ENCODE assay signal across 18 cellular contexts in genomic region chr17:12571606-12572005, GRCh38.
DNase-seq lines count a peak whose midpoint lies in the region; ATAC-seq and TF ChIP-seq lines count a peak whose summit lies in the region.
"Had no signal": no experiment of that assay in that cellular context is flagged by ENCODE, and none has a peak within 500 bp of the region (broad histone marks: within the 10 kb centered on the region; RNA-seq: fewer than 3 reads in every experiment).

No MANE protein-coding gene starts in this region.

- H2AK9ac ChIP-seq in IMR-90 (replicated peaks; ENCODE audit: low read depth, low read length, poor library complexity): no peak overlapping the region

- no peak overlapping the region for H4K5ac ChIP-seq in IMR-90 (ENCODE audit: low read depth, low read length)

- no peak overlapping the region for H4K8ac ChIP-seq in IMR-90 (ENCODE audit: low read depth in 2 of 2, low read length in 2 of 2)

- H3K18ac ChIP-seq in IMR-90 (ENCODE audit: low read depth, low read length): no peak overlapping the region

- H4K91ac ChIP-seq in IMR-90 (ENCODE audit: insufficient read depth, low read depth, low read length): no peak overlapping the region

- no peak overlapping the region for H3K27ac ChIP-seq in IMR-90 (ENCODE audit: insufficient read depth, low read length)
- peak overlapping the region in 1 of 2 donors; percentile 64 for H3K27ac ChIP-seq in tibial artery
- H3K27ac ChIP-seq: 22Rv1; A549; BLaER1 treated with 17β-estradiol and CSF1 and Interleukin-3, amounts not matched to agents 10 nM and 100 nM; C4-2B had no signal

- H3K79me1 ChIP-seq in IMR-90 (ENCODE audit: low read depth in 1 of 2, low read length in 2 of 2): no peaks in the 10 kb centered on the region

- H3K4me3 ChIP-seq in IMR-90 (ENCODE audit: insufficient read depth, low read depth, low read length) (no peak overlapping the region), tibial artery (no peak overlapping the region)
- H3K4me3 ChIP-seq: A549; BLaER1 treated with 17β-estradiol and CSF1 and Interleukin-3, amounts not matched to agents 10 nM and 100 nM; GM12878 had no signal

- H3K9ac ChIP-seq in IMR-90 (ENCODE audit: low read depth, low read length): no peak overlapping the region
- H3K9ac ChIP-seq: BLaER1 treated with 17β-estradiol and CSF1 and Interleukin-3, amounts not matched to agents 10 nM and 100 nM had no signal

- H3K4me1 ChIP-seq in IMR-90 (ENCODE audit: control insufficient read depth, insufficient read depth, low read length): peaks cover 8% of the 10 kb centered on the region
- H3K4me1 ChIP-seq in tibial artery: peaks cover 3 to 75% (median 16%) of the 10 kb centered on the region in 4 donors
- H3K4me1 ChIP-seq: A549, Caco-2 had no signal

- H3K56ac ChIP-seq in IMR-90 (ENCODE audit: extremely low read depth, insufficient read depth, low read length): no peak overlapping the region

- peaks cover 8% of the 10 kb centered on the region; the same call in 1 of the 2 replicates for H3K9me1 ChIP-seq in IMR-90 (ENCODE audit: insufficient read depth, low read length)

- no peak overlapping the region for H2BK5ac ChIP-seq in IMR-90 (ENCODE audit: low read depth, low read length, poor library complexity, severe bottlenecking)

- H4K20me1 ChIP-seq in IMR-90 (ENCODE audit: insufficient read depth, low read length): no peaks in the 10 kb centered on the region
- H4K20me1 ChIP-seq: BLaER1 treated with 17β-estradiol and CSF1 and Interleukin-3, amounts not matched to agents 10 nM and 100 nM had no signal

- in situ Hi-C loops in IMR-90 (cut with MboI; ENCODE audit: low sequenced_read_pairs): no loop called here

- H3K4ac ChIP-seq in IMR-90 (ENCODE audit: low read depth, low read length): no peak overlapping the region

- TF ChIP-seq CTCF in IMR-90 (conservative IDR thresholded peaks at IDR 0.05; ENCODE audit: low read depth, low read length) (no peak), tibial artery (IDR thresholded peaks at IDR 0.05) (no peak)

- no peaks in the 10 kb centered on the region for H3K36me3 ChIP-seq in IMR-90 (ENCODE audit: control insufficient read depth, insufficient read depth, low read length)
- no peaks in the 10 kb centered on the region for H3K36me3 ChIP-seq in tibial artery
- H3K36me3 ChIP-seq: BLaER1 treated with 17β-estradiol and CSF1 and Interleukin-3, amounts not matched to agents 10 nM and 100 nM had no signal

- no peak overlapping the region for H3K23ac ChIP-seq in IMR-90 (ENCODE audit: low read depth, low read length)

- no TSS peak for BruUV-seq in IMR-90 (replicated peaks; lab: Mats Ljungman, UMichigan)

- H2BK120ac ChIP-seq in IMR-90 (ENCODE audit: low read depth, low read length): no peak overlapping the region

- no peak for TF ChIP-seq POLR2A in IMR-90 (IDR thresholded peaks at IDR 0.05; ENCODE audit: low read depth, low read length)

- H2AK5ac ChIP-seq in IMR-90 (ENCODE audit: low read depth, low read length): no peak overlapping the region

- POLR2A ChIA-PET in IMR-90 (lab: Charles Lee; ENCODE audit: unreplicated experiment): no interaction called here

- H2AFZ ChIP-seq in IMR-90 (replicated peaks; ENCODE audit: low read length, poor library complexity): no peak overlapping the region

- H3K4me2 ChIP-seq in IMR-90 (ENCODE audit: low read depth, low read length): no peak overlapping the region
- H3K4me2 ChIP-seq: A549; BLaER1 treated with 17β-estradiol and CSF1 and Interleukin-3, amounts not matched to agents 10 nM and 100 nM had no signal

- no peak overlapping the region for H3K14ac ChIP-seq in IMR-90 (replicated peaks; ENCODE audit: low read depth, low read length)

- DNase-seq in EH (ENCODE audit: low read depth): peak; percentile 55
- DNase-seq in ELR (ENCODE audit: low read depth): peak; percentile 9
- no peak for DNase-seq in IMR-90
- DNase-seq in NCI-H146 treated with DMSO at 0.1 percent for 48 hours (lab: John Stamatoyannopoulos, UW; ENCODE audit: unreplicated experiment): no peak
- no peak for DNase-seq in tibial artery
- DNase-seq: AML-193; Caco-2; Calu3; CD4-positive, alpha-beta T cell; CD8-positive, alpha-beta T cell; DMS79 treated with DMSO at 0.1 percent for 48 hours; GDM1 had no signal

- H3K9me3 ChIP-seq in IMR-90 (ENCODE audit: control insufficient read depth, insufficient read depth, low read length) (no peaks in the 10 kb centered on the region), tibial artery (no peaks in the 10 kb centered on the region)
- H3K9me3 ChIP-seq: A549; BLaER1 treated with 17β-estradiol and CSF1 and Interleukin-3, amounts not matched to agents 10 nM and 100 nM; Caco-2 had no signal

- dilution Hi-C loops in IMR-90 (cut with HindIII; ENCODE audit: low sequenced_read_pairs, unreplicated experiment): no loop called here

- no peak for TF ChIP-seq RAD21 in IMR-90 (IDR thresholded peaks at IDR 0.05; ENCODE audit: low read length)

- WGBS in IMR-90 (ENCODE audit: extremely low coverage in 2 of 2, insufficient read length in 1 of 2), 2 experiments: no CpG with 5 or more reads among the region's 3 CpGs

- peak overlapping the region; percentile 40; the same call in 1 of the 3 replicates for H2BK15ac ChIP-seq in IMR-90 (ENCODE audit: low read depth, low read length)

- H3K27me3 ChIP-seq in IMR-90 (ENCODE audit: control insufficient read depth, insufficient read depth, low read length): no peaks in the 10 kb centered on the region
- no peaks in the 10 kb centered on the region for H3K27me3 ChIP-seq in tibial artery
- H3K27me3 ChIP-seq: BLaER1 treated with 17β-estradiol and CSF1 and Interleukin-3, amounts not matched to agents 10 nM and 100 nM had no signal

- no peak overlapping the region for H2BK20ac ChIP-seq in IMR-90 (ENCODE audit: low read depth, low read length)

- CTCF ChIA-PET in IMR-90 (lab: Yijun Ruan, JAX): no interaction called here

- intact Hi-C loops in IMR-90 (cut with micrococcal nuclease) (no loop called here), tibial artery (cut with DNase I; ENCODE audit: low total_unique reads) (no loop called here)

- ATAC-seq in IMR-90 (ENCODE audit: low read depth) (no peak), esophagus mucosa (no peak)
- ATAC-seq: A549; CD8-positive, alpha-beta T cell; GM12878 had no signal

TF ChIP-seq in IMR-90, 13 proteins besides CTCF, POLR2A, EP300 and RAD21:
- TF ChIP-seq BHLHE40 (IDR thresholded peaks at IDR 0.05; ENCODE audit: low read depth, low read length) (no peak), CHD1 (IDR thresholded peaks at IDR 0.05; ENCODE audit: low read depth, low read length) (no peak), RCOR1 (IDR thresholded peaks at IDR 0.05; ENCODE audit: insufficient replicate concordance, low read length) (no peak)

Comparison
In these comparisons a context has a peak if more than half of its experiments do, and no peak if none do; other contexts are left out.
1. DNase-seq: peak in EH (single experiment) and ELR (single experiment); none in IMR-90 (single experiment), NCI-H146 treated with DMSO at 0.1 percent for 48 hours (single experiment) and tibial artery (0 of 2).